23 cellular contexts compared by ENCODE assay signal in the genomic region with DNA sequence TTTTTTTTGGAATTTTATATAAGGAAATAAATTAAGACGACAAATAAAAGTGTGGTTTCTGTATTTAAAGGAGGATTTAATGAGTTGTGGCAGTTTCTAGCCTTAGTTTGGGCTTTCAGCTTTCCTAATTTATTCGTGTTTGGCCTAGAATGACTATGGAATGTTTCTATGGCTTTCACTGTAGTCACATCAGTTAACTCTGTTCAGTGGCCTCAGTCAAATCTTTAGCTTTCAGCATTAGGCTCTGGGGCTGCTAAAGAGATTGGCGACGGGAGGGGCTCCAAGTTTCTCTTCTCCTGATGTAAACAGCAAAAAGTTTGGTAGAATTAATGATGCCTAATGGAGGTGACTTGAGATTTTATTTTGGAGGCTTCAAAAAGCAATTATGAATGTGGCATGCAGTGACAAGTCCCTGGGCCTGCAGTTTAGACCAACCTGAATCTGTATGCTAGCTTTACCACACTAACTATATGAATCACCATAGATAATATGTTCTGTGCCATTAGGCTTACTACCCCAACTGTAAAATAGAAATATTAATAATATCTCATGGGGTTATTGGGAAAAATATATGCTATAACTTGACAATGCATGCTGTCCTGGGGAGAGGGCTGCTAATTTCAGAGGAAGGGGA. TPM values are rescaled to one million over a fixed set of nuclear protein-coding genes. Genes with fewer than 3 reads are reported as not detected.
DNase-seq lines count a peak whose midpoint lies in the region; ATAC-seq and TF ChIP-seq lines count a peak whose summit lies in the region.
"Had no signal": no experiment of that assay in that cellular context is flagged by ENCODE, and none has a peak within 500 bp of the region (broad histone marks: within the 10 kb centered on the region; RNA-seq: fewer than 3 reads in every experiment).

No MANE protein-coding gene starts in this region.

- no peak overlapping the region for H2AK5ac ChIP-seq in mesenchymal stem cell (ENCODE audit: low read length, severe bottlenecking)

- peaks cover 7% of the 10 kb centered on the region; the same call in 1 of the 2 replicates for H3K36me3 ChIP-seq in ACC112 (ENCODE audit: insufficient read depth, low read length)
- no peaks in the 10 kb centered on the region for H3K36me3 ChIP-seq in HUES6 (ENCODE audit: control insufficient read depth, insufficient read depth, low read length)
- H3K36me3 ChIP-seq in mesenchymal stem cell (ENCODE audit: control insufficient read depth in 1 of 2, insufficient read depth in 2 of 2, low read depth in 1 of 2, low read length in 2 of 2): peaks cover 0 to 6% of the 10 kb centered on the region in 2 experiments
- H3K36me3 ChIP-seq: esophagus muscularis mucosa, prostate gland had no signal

- no peak overlapping the region for H4K91ac ChIP-seq in mesenchymal stem cell (ENCODE audit: low read length)

- H2AFZ ChIP-seq in ACC112 (ENCODE audit: low read length, unreplicated experiment) (no peak overlapping the region), mesenchymal stem cell (ENCODE audit: low read depth, low read length) (no peak overlapping the region)
- H2AFZ ChIP-seq: PC-9 had no signal

- H3K27ac ChIP-seq in ACC112 (ENCODE audit: low read depth, low read length) (peak overlapping the region; percentile 77), HUES6 (ENCODE audit: low read depth, low read length) (peak overlapping the region; percentile 64), mesenchymal stem cell (ENCODE audit: low read length, poor library complexity, severe bottlenecking) (no peak overlapping the region)
- H3K27ac ChIP-seq: esophagus muscularis mucosa, PC-9 had no signal

- no peak for ATAC-seq in HG02981 (IDR thresholded peaks at IDR 0.05; ENCODE audit: unreplicated experiment)

- no peak overlapping the region for H3K4ac ChIP-seq in mesenchymal stem cell (ENCODE audit: low read depth in 1 of 2, low read length in 2 of 2)

- H3K23ac ChIP-seq in mesenchymal stem cell (ENCODE audit: low read length in 2 of 2): no peak overlapping the region

- H3K79me1 ChIP-seq in mesenchymal stem cell (replicated peaks; ENCODE audit: low read length, poor library complexity, severe bottlenecking): peaks cover 3% of the 10 kb centered on the region

- H3K27me3 ChIP-seq in ACC112 (ENCODE audit: insufficient read depth, low read length) (no peaks in the 10 kb centered on the region), HUES6 (ENCODE audit: control insufficient read depth, insufficient read depth, low read length) (no peaks in the 10 kb centered on the region), mesenchymal stem cell (ENCODE audit: control insufficient read depth in 1 of 2, insufficient read depth in 1 of 2, low read length in 2 of 2) (no peaks in the 10 kb centered on the region)
- H3K27me3 ChIP-seq: esophagus muscularis mucosa had no signal

- H3K4me1 ChIP-seq in ACC112 (ENCODE audit: control insufficient read depth, insufficient read depth, low read length, unreplicated experiment): peaks cover 35% of the 10 kb centered on the region
- peaks cover 18% of the 10 kb centered on the region for H3K4me1 ChIP-seq in HUES6 (ENCODE audit: control insufficient read depth, insufficient read depth, low read length)
- no peaks in the 10 kb centered on the region for H3K4me1 ChIP-seq in mesenchymal stem cell (ENCODE audit: control insufficient read depth, insufficient read depth, low read depth, low read length)
- H3K4me1 ChIP-seq: esophagus muscularis mucosa, prostate gland had no signal

- peak; percentile 67 for DNase-seq in epithelial cell of esophagus (ENCODE audit: low read depth)
- no peak for DNase-seq in mesenchymal stem cell
- DNase-seq in NCI-H345 treated with DMSO at 0.1 percent for 48 hours (lab: John Stamatoyannopoulos, UW; ENCODE audit: unreplicated experiment): no peak
- DNase-seq in foreskin melanocyte: no peak
- no peak for DNase-seq in NCI-H146 (lab: John Stamatoyannopoulos, UW)
- DNase-seq: activated CD4-positive, alpha-beta T cell treated with anti-CD3 and anti-CD28 coated beads, Interleukin-2, amount 10 ng/mL, durations not matched to agents 24 days and 14 days; activated naive CD4-positive, alpha-beta T cell treated with Interleukin-2 at 50 U/mL for 16 hours; activated T-cell treated with anti-CD3 and anti-CD28 coated beads, Interleukin-2, amount 50 U/mL, for 48 hours; C1 segment of cervical spinal cord; Calu3; effector memory CD4-positive, alpha-beta T cell; NCI-H1105 treated with DMSO at 0.1 percent for 48 hours; NCI-H2081; NCI-H446 treated with DMSO at 0.1 percent for 48 hours; NK-92 treated with Interleukin-12 subunit alpha and Interleukin-12 subunit beta, amount 100 ng/mL, for 24 hours; PC-9; SIG-M5; stimulated activated CD8-positive, alpha-beta memory T cell treated with anti-CD3 and anti-CD28 coated beads, Interleukin-4, amount 100 ng/mL, for 48 hours had no signal

- no peak for TF ChIP-seq CTCF in epithelial cell of esophagus (IDR thresholded peaks at IDR 0.05; ENCODE audit: insufficient read depth, low read depth, low read length, missing control alignments)

- H2BK12ac ChIP-seq in mesenchymal stem cell (ENCODE audit: low read length in 2 of 2): no peak overlapping the region

- H2BK15ac ChIP-seq in mesenchymal stem cell (ENCODE audit: low read depth, poor library complexity, severe bottlenecking): no peak overlapping the region

- H3K4me3 ChIP-seq in ACC112 (ENCODE audit: low read depth, low read length) (no peak overlapping the region), HUES6 (ENCODE audit: low read depth, low read length) (no peak overlapping the region), epithelial cell of esophagus (ENCODE audit: low read length) (no peak overlapping the region), mesenchymal stem cell (ENCODE audit: insufficient read depth in 1 of 2, low read depth in 1 of 2, low read length in 2 of 2) (no peak overlapping the region)
- H3K4me3 ChIP-seq: esophagus muscularis mucosa, PC-9, prostate gland had no signal

- peaks cover 5% of the 10 kb centered on the region for H3K79me2 ChIP-seq in ACC112 (ENCODE audit: control insufficient read depth, insufficient read depth, low read length, unreplicated experiment)

- 78% methylated on average over 4 of the region's 4 CpGs for WGBS in mesenchymal stem cell

- H3K18ac ChIP-seq in mesenchymal stem cell (ENCODE audit: low read depth in 1 of 2, low read length in 2 of 2): no peak overlapping the region

- H3K9me3 ChIP-seq in HUES6 (ENCODE audit: control insufficient read depth, insufficient read depth, low read depth, low read length) (no peaks in the 10 kb centered on the region), mesenchymal stem cell (ENCODE audit: control insufficient read depth, low read length) (no peaks in the 10 kb centered on the region)
- H3K9me3 ChIP-seq: esophagus muscularis mucosa, prostate gland had no signal

- H2BK5ac ChIP-seq in mesenchymal stem cell (ENCODE audit: low read depth, low read length, poor library complexity, severe bottlenecking): no peak overlapping the region

- no peak overlapping the region for H2BK120ac ChIP-seq in mesenchymal stem cell (ENCODE audit: low read depth, low read length)

- H3K14ac ChIP-seq in mesenchymal stem cell (ENCODE audit: low read length in 2 of 2): no peak overlapping the region

- H4K8ac ChIP-seq in mesenchymal stem cell (ENCODE audit: low read length): no peak overlapping the region

- H3K4me2 ChIP-seq in mesenchymal stem cell (ENCODE audit: low read length, poor library complexity, severe bottlenecking): no peak overlapping the region
- H3K4me2 ChIP-seq: PC-9 had no signal

- H3K9ac ChIP-seq in HUES6 (ENCODE audit: low read length) (no peak overlapping the region), mesenchymal stem cell (ENCODE audit: low read length) (peak overlapping the region; percentile 75)

RNA-seq across cellular contexts. Expression of gene ADGRG7, which starts 47.1 kb away (rescaled TPM):
- not detected for polyA plus RNA-seq in mesenchymal stem cell (2013, experiment 1 of 2)
- polyA plus RNA-seq in mesenchymal stem cell (2013, experiment 2 of 2): not detected
